In genomic region chr1:18145851-18146618, GRCh38 we compare ENCODE assay signal across 1 cellular context.
TF ChIP-seq lines count a peak whose summit lies in the region.

No MANE protein-coding gene starts in this region.

TF ChIP-seq in HEK293, 187 proteins besides CTCF, POLR2A, EP300 and RAD21 (continued from another document):
- TF ChIP-seq ZNF513 (tag by site-specific recombination; IDR thresholded peaks at IDR 0.05) (no peak), ZNF768 (tag by site-specific recombination; IDR thresholded peaks at IDR 0.05) (peak; percentile 79), ZNF639 (tag by site-specific recombination; IDR thresholded peaks at IDR 0.05) (no peak), PRDM10 (tag by site-specific recombination; IDR thresholded peaks at IDR 0.05) (no peak), ZSCAN5A (tag by site-specific recombination; IDR thresholded peaks at IDR 0.05) (no peak), ZNF571 (tag by site-specific recombination; IDR thresholded peaks at IDR 0.05) (no peak), ZNF133 (tag by site-specific recombination; IDR thresholded peaks at IDR 0.05) (no peak), ZNF157 (tag by site-specific recombination; IDR thresholded peaks at IDR 0.05) (no peak), ZNF449 (tag by site-specific recombination; IDR thresholded peaks at IDR 0.05) (peak; percentile 77), ZNF391 (tag by site-specific recombination; IDR thresholded peaks at IDR 0.05; ENCODE audit: borderline replicate concordance, low read depth) (no peak), ZBTB17 (tag by site-specific recombination; IDR thresholded peaks at IDR 0.05) (no peak), ZNF23 (tag by site-specific recombination; IDR thresholded peaks at IDR 0.05; ENCODE audit: borderline replicate concordance) (no peak), ZNF76 (tag by site-specific recombination; IDR thresholded peaks at IDR 0.05; ENCODE audit: borderline replicate concordance, low read depth) (no peak), ZSCAN4 (tag by site-specific recombination; IDR thresholded peaks at IDR 0.05) (no peak)
TF ChIP-seq in HEK293: peak in this region for 6.
